Comparison of ENCODE assay signal across 25 cellular contexts in the genomic region with DNA sequence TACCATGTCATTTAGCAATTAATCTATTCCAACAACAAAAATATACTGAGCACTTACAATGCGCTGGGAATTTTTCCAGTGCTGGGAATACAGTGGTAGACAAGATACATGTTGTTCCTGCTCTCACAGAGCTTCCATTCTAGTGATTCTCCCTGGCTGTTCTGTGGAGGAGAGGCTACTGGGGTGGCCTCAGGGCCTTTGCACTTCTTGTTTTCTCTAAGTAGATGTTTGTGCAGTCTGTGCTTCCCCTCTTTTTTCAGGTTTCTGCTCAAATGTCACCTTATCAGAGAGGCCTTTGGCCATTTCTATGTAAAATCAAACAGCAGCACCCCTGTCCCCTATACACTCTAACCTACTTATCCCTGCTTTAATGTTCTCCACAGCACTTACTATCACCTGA.
"Had no signal": no experiment of that assay in that cellular context is flagged by ENCODE, and none has a peak within 500 bp of the region (broad histone marks: within the 10 kb centered on the region; RNA-seq: fewer than 3 reads in every experiment).

No MANE protein-coding gene starts in this region.

- H3K4me3 ChIP-seq: coronary artery, dorsolateral prefrontal cortex, esophagus muscularis mucosa, gastroesophageal sphincter, heart left ventricle, hepatocyte, left ventricle myocardium inferior, lower lobe of right lung, mucosa of descending colon had no signal

- H3K36me3 ChIP-seq: esophagus muscularis mucosa, gastroesophageal sphincter, heart left ventricle, left ventricle myocardium inferior, lower lobe of right lung had no signal

- H3K36me3 Mint-ChIP-seq: immature natural killer cell; mesothelial cell of epicardium; naive thymus-derived CD8-positive, alpha-beta T cell had no signal

- H3K9me3 ChIP-seq: esophagus muscularis mucosa, gastroesophageal sphincter, heart left ventricle, left ventricle myocardium inferior, lower lobe of right lung, mucosa of descending colon had no signal

- DNase-seq: dermis blood vessel endothelial cell; dorsolateral prefrontal cortex; effector CD4-positive, alpha-beta T cell; effector memory CD4-positive, alpha-beta T cell; heart left ventricle; hypothalamus; immature natural killer cell; kidney; kidney glomerular epithelial cell; left colon; left ventricle myocardium inferior; lower lobe of right lung; mesenchymal stem cell; mucosa of descending colon; naive B cell; naive thymus-derived CD8-positive, alpha-beta T cell had no signal

- H3K4me2 ChIP-seq: hepatocyte had no signal

- H3K4me1 ChIP-seq: heart left ventricle, left ventricle myocardium inferior had no signal

- H3K27me3 ChIP-seq: dorsolateral prefrontal cortex, esophagus muscularis mucosa, foreskin keratinocyte, gastroesophageal sphincter, heart left ventricle, hepatocyte had no signal

- H3K27me3 Mint-ChIP-seq: naive B cell; naive thymus-derived CD8-positive, alpha-beta T cell had no signal

- H3K9me3 Mint-ChIP-seq: immature natural killer cell; mesothelial cell of epicardium; naive thymus-derived CD8-positive, alpha-beta T cell had no signal

- H3K27ac Mint-ChIP-seq: mesothelial cell of epicardium had no signal

- H3K4me3 Mint-ChIP-seq: immature natural killer cell; mesothelial cell of epicardium; naive thymus-derived CD8-positive, alpha-beta T cell had no signal

- ATAC-seq: gastroesophageal sphincter; heart left ventricle; left colon; left lobe of liver; lower lobe of right lung; mucosa of descending colon; naive thymus-derived CD8-positive, alpha-beta T cell had no signal

- H3K27ac ChIP-seq: coronary artery, esophagus muscularis mucosa, foreskin keratinocyte, gastroesophageal sphincter, heart left ventricle, hepatocyte, left ventricle myocardium inferior, lower lobe of right lung had no signal

- H2AFZ ChIP-seq: hepatocyte had no signal

- FAIRE-seq: endothelial cell of umbilical vein, frontal cortex, kidney had no signal
